Comparison of ENCODE assay signal across 21 cellular contexts in genomic region chr3:126353694-126354321, GRCh38. TPM values are rescaled to one million over a fixed set of nuclear protein-coding genes. Genes with fewer than 3 reads are reported as not detected.
DNase-seq lines count a peak whose midpoint lies in the region; ATAC-seq, FAIRE-seq and TF ChIP-seq lines count a peak whose summit lies in the region.
"Had no signal": no experiment of that assay in that cellular context is flagged by ENCODE, and none has a peak within 500 bp of the region (broad histone marks: within the 10 kb centered on the region; RNA-seq: fewer than 3 reads in every experiment).

No MANE protein-coding gene starts in this region.

- H3K4me3 ChIP-seq in Peyer's patch (no peak overlapping the region), esophagus squamous epithelium (peak overlapping the region in 1 of 4 donors; percentile 77), mucosa of descending colon (no peak overlapping the region)

- TF ChIP-seq POLR2A in Peyer's patch (IDR thresholded peaks at IDR 0.05) = no peak
- no peak for TF ChIP-seq POLR2A in esophagus squamous epithelium (IDR thresholded peaks at IDR 0.05)

- no peak for TF ChIP-seq CTCF in Peyer's patch (IDR thresholded peaks at IDR 0.05)
- no peak for TF ChIP-seq CTCF in esophagus squamous epithelium (IDR thresholded peaks at IDR 0.05)
- TF ChIP-seq CTCF in mucosa of descending colon (IDR thresholded peaks at IDR 0.05) = no peak

- DNase-seq in Peyer's patch (peak in 2 of 3 donors; percentile 39 to 40), esophagus squamous epithelium (lab: John Stamatoyannopoulos, UW) (no peak), mucosa of descending colon (peak in 2 of 3 donors; percentile 4 to 12), medulla oblongata (ENCODE audit: extremely low spot score) (no peak), KG1 (lab: John Stamatoyannopoulos, UW) (no peak), RCC 7860 (ENCODE audit: low spot score) (no peak)
- no peak for DNase-seq in stimulated activated effector memory CD8-positive, alpha-beta T cell treated with anti-CD3 and anti-CD28 coated beads, Interleukin-12 subunit alpha, Interleukin-12 subunit beta, amount 100 ng/mL, for 72 hours (ENCODE audit: low spot score in 2 of 2)
- DNase-seq: activated CD4-positive, alpha-beta T cell treated with anti-CD3 and anti-CD28 coated beads for 48 hours; activated CD8-positive, alpha-beta memory T cell treated with anti-CD3 and anti-CD28 coated beads, Interleukin-2, amount 50 U/mL, for 48 hours; activated naive CD4-positive, alpha-beta T cell treated with anti-CD3 and anti-CD28 coated beads, Interleukin-2, amount 10 ng/mL, durations not matched to agents 7 days and 5 days; NCI-H1417; NCI-H446 treated with DMSO at 0.1 percent for 48 hours; nephron progenitor cell; stimulated activated CD4-positive, alpha-beta T cell treated with anti-CD3 and anti-CD28 coated beads, Interleukin-4, amount 100 ng/mL, for 1 hour; stimulated activated CD8-positive, alpha-beta memory T cell treated with anti-CD3 and anti-CD28 coated beads, Interleukin-4, amount 100 ng/mL, for 48 hours; T1000 had no signal

- no peak overlapping the region for H3K27ac Mint-ChIP-seq in stimulated activated effector memory CD8-positive, alpha-beta T cell treated with anti-CD3 and anti-CD28 coated beads, Interleukin-12 subunit alpha, Interleukin-12 subunit beta, amount 100 ng/mL, for 72 hours
- H3K27ac Mint-ChIP-seq: activated naive CD4-positive, alpha-beta T cell treated with anti-CD3 and anti-CD28 coated beads, Interleukin-2, amount 10 ng/mL, durations not matched to agents 7 days and 5 days; nephron progenitor cell had no signal

- H3K27ac ChIP-seq in Peyer's patch (no peak overlapping the region), esophagus squamous epithelium (peak overlapping the region in 3 of 4 donors; percentile 91 to 97 (median 93)), temporal lobe (ENCODE audit: low read depth, low read length) (peak overlapping the region; percentile 36)

- ATAC-seq in mucosa of descending colon = no peak
- no peak for ATAC-seq in stimulated activated effector memory CD8-positive, alpha-beta T cell treated with anti-CD3 and anti-CD28 coated beads, Interleukin-12 subunit alpha, Interleukin-12 subunit beta, amount 100 ng/mL, for 72 hours

- 81% methylated on average over 5 of the region's 8 CpGs; no CpG with 5 or more reads in 1 of the 2 donors for WGBS in esophagus squamous epithelium, 2 donors

- FAIRE-seq in RCC 7860 (lab: Jason Lieb, UNC) = no peak
- FAIRE-seq: D721Med, GM19239, urothelium cell line had no signal

- H3K9me3 ChIP-seq in Peyer's patch (no peaks in the 10 kb centered on the region), esophagus squamous epithelium (no peaks in the 10 kb centered on the region), mucosa of descending colon (no peaks in the 10 kb centered on the region)

- H3K9me3 Mint-ChIP-seq in stimulated activated effector memory CD8-positive, alpha-beta T cell treated with anti-CD3 and anti-CD28 coated beads, Interleukin-12 subunit alpha, Interleukin-12 subunit beta, amount 100 ng/mL, for 72 hours = no peaks in the 10 kb centered on the region
- H3K9me3 Mint-ChIP-seq: activated naive CD4-positive, alpha-beta T cell treated with anti-CD3 and anti-CD28 coated beads, Interleukin-2, amount 10 ng/mL, durations not matched to agents 7 days and 5 days; nephron progenitor cell had no signal

- peaks cover 0 to 15% (median 0%) of the 10 kb centered on the region in 3 donors for H3K36me3 ChIP-seq in Peyer's patch
- peaks cover 0 to 39% (median 8%) of the 10 kb centered on the region in 3 donors for H3K36me3 ChIP-seq in esophagus squamous epithelium
- no peaks in the 10 kb centered on the region for H3K36me3 ChIP-seq in mucosa of descending colon (ENCODE audit: low read depth)

- H3K4me1 ChIP-seq in Peyer's patch (peaks cover 0 to 20% (median 4%) of the 10 kb centered on the region in 4 donors), esophagus squamous epithelium (peaks cover 19 to 68% (median 25%) of the 10 kb centered on the region in 3 donors), mucosa of descending colon (ENCODE audit: low read depth) (peaks cover 18% of the 10 kb centered on the region)

- H3K4me3 Mint-ChIP-seq in stimulated activated effector memory CD8-positive, alpha-beta T cell treated with anti-CD3 and anti-CD28 coated beads, Interleukin-12 subunit alpha, Interleukin-12 subunit beta, amount 100 ng/mL, for 72 hours = no peak overlapping the region
- H3K4me3 Mint-ChIP-seq: activated naive CD4-positive, alpha-beta T cell treated with anti-CD3 and anti-CD28 coated beads, Interleukin-2, amount 10 ng/mL, durations not matched to agents 7 days and 5 days; nephron progenitor cell had no signal

- no peaks in the 10 kb centered on the region for H3K36me3 Mint-ChIP-seq in stimulated activated effector memory CD8-positive, alpha-beta T cell treated with anti-CD3 and anti-CD28 coated beads, Interleukin-12 subunit alpha, Interleukin-12 subunit beta, amount 100 ng/mL, for 72 hours

- intact Hi-C loops in esophagus squamous epithelium (cut with DNase I) (no loop called here), mucosa of descending colon (cut with DNase I, micrococcal nuclease) (no loop called here)

- H3K4me1 Mint-ChIP-seq in stimulated activated effector memory CD8-positive, alpha-beta T cell treated with anti-CD3 and anti-CD28 coated beads, Interleukin-12 subunit alpha, Interleukin-12 subunit beta, amount 100 ng/mL, for 72 hours = peaks cover 14% of the 10 kb centered on the region

- H3K27me3 ChIP-seq in Peyer's patch (peaks cover 0 to 4% of the 10 kb centered on the region in 2 donors), esophagus squamous epithelium (peaks cover 0 to 33% (median 0%) of the 10 kb centered on the region in 4 donors)

RNA-seq across cellular contexts. Expression of gene KLF15, which starts 3.4 kb away (rescaled TPM):
- total RNA-seq in Peyer's patch (10 to 100 TPM in 1 of 4 donors, 1 to 10 TPM in 3; 3.3 to 10.9 (median 9.4) TPM), esophagus squamous epithelium (10 to 100 TPM in 2 of 4 donors, 1 to 10 TPM in 2; 1.8 to 43.1 (median 7.7) TPM), mucosa of descending colon (10 to 100 TPM in 1 of 3 donors, 1 to 10 TPM in 2; 1.3 to 21.9 (median 2.0) TPM), temporal lobe (1.7 TPM)

RNA-seq across cellular contexts. Expression of gene CFAP100, which starts 40.9 kb away (rescaled TPM):
- total RNA-seq in Peyer's patch (not detected), esophagus squamous epithelium (not detected), mucosa of descending colon (not detected), temporal lobe (2.5 TPM)
- total RNA-seq: lower leg skin had no signal

Comparison
In these comparisons a context has a peak if more than half of its experiments do, and no peak if none do; other contexts are left out.
1. DNase-seq: peak in Peyer's patch (2 of 3) and mucosa of descending colon (2 of 3); none in esophagus squamous epithelium (single experiment), medulla oblongata (single experiment), KG1 (single experiment), stimulated activated effector memory CD8-positive, alpha-beta T cell treated with anti-CD3 and anti-CD28 coated beads, Interleukin-12 subunit alpha, Interleukin-12 subunit beta, amount 100 ng/mL, for 72 hours (0 of 2) and RCC 7860 (single experiment).
2. H3K27ac ChIP-seq: peak in esophagus squamous epithelium (3 of 4) and temporal lobe (single experiment); none in Peyer's patch (0 of 4).